Comparison of ENCODE assay signal across 12 cellular contexts in genomic region chr6:144335315-144335861, GRCh38. TPM values are rescaled to one million over a fixed set of nuclear protein-coding genes. Genes with fewer than 3 reads are reported as not detected.
A peak's percentile ranks its signal among the peaks of the same experiment; 100 is the strongest.
DNase-seq lines count a peak whose midpoint lies in the region; ATAC-seq and TF ChIP-seq lines count a peak whose summit lies in the region.
"Had no signal": no experiment of that assay in that cellular context is flagged by ENCODE, and none has a peak within 500 bp of the region (broad histone marks: within the 10 kb centered on the region; RNA-seq: fewer than 3 reads in every experiment).

No MANE protein-coding gene starts in this region.

- H3K4me3 Mint-ChIP-seq in WTC11 = peak overlapping the region; percentile 25; the same call in 1 of the 2 replicates
- peak overlapping the region; percentile 87 for H3K4me3 Mint-ChIP-seq in natural killer cell
- H3K4me3 Mint-ChIP-seq: neural progenitor cell had no signal

- ATAC-seq in HG03066 (IDR thresholded peaks at IDR 0.05; ENCODE audit: low read depth, unreplicated experiment) (peak; percentile 29), WTC11 (no peak), natural killer cell (no peak)

- in situ Hi-C loops in brain microvascular endothelial cell (cut with HindIII; ENCODE audit: low pct_ligation_motif_present, low sequenced_read_pairs) = no loop called here

- peak overlapping the region; percentile 62 for H3K27ac Mint-ChIP-seq in WTC11
- H3K27ac Mint-ChIP-seq in natural killer cell = peak overlapping the region; percentile 97 to 99
- H3K27ac Mint-ChIP-seq: neural progenitor cell had no signal

- no peaks in the 10 kb centered on the region for H3K27me3 ChIP-seq in brain microvascular endothelial cell (replicated peaks)
- H3K27me3 ChIP-seq: neural progenitor cell, tibial nerve had no signal

- intact Hi-C loops in natural killer cell (cut with micrococcal nuclease) = loop anchor here (2.0 kb wide), 3 partner anchors 15 to 49 kb away; no protein-coding TSS in a partner anchor

- TF ChIP-seq CTCF in WTC11 (IDR thresholded peaks at IDR 0.05) = no peak
- TF ChIP-seq CTCF in natural killer cell (IDR thresholded peaks at IDR 0.05) = no peak
- no peak for TF ChIP-seq CTCF in brain microvascular endothelial cell (IDR thresholded peaks at IDR 0.05; ENCODE audit: low read depth, low read length, missing control alignments)

- DNase-seq in NCI-H1417 (lab: John Stamatoyannopoulos, UW) (peak in 2 of 3 experiments; percentile 21 to 47), NCI-H1417 treated with DMSO at 0.1 percent for 48 hours (lab: John Stamatoyannopoulos, UW) (no peak), WTC11 (ENCODE audit: low spot score) (no peak), natural killer cell (no peak), hepatic stellate cell (ENCODE audit: low spot score) (no peak), NCI-H2196 treated with DMSO at 0.1 percent for 48 hours (lab: John Stamatoyannopoulos, UW; ENCODE audit: unreplicated experiment) (no peak), brain microvascular endothelial cell (no peak)
- DNase-seq: anterior cingulate cortex had no signal

- H3K36me3 Mint-ChIP-seq in WTC11 = no peaks in the 10 kb centered on the region
- H3K36me3 Mint-ChIP-seq in natural killer cell = no peaks in the 10 kb centered on the region

- POLR2A ChIA-PET in WTC11 (lab: Charles Lee) = interaction anchor here (1.5 kb wide), 1 partner anchor 29 kb away, joined by 3 read pairs; no protein-coding TSS in a partner anchor

- H3K27me3 Mint-ChIP-seq in WTC11 (ENCODE audit: low read depth) (no peaks in the 10 kb centered on the region), natural killer cell (ENCODE audit: low read depth in 2 of 2) (no peaks in the 10 kb centered on the region)

- H3K4me3 ChIP-seq in brain microvascular endothelial cell (ENCODE audit: low read depth, low read length) = no peak overlapping the region
- H3K4me3 ChIP-seq: K562, neural progenitor cell had no signal

- H3K9me3 Mint-ChIP-seq in WTC11 = no peaks in the 10 kb centered on the region
- no peaks in the 10 kb centered on the region for H3K9me3 Mint-ChIP-seq in natural killer cell
- H3K9me3 Mint-ChIP-seq: neural progenitor cell had no signal

- CTCF ChIA-PET in WTC11 (lab: Charles Lee) = no interaction called here

- no peaks in the 10 kb centered on the region for H3K36me3 ChIP-seq in brain microvascular endothelial cell (replicated peaks)
- H3K36me3 ChIP-seq: neural progenitor cell, tibial nerve had no signal

- H3K27ac ChIP-seq in brain microvascular endothelial cell = no peak overlapping the region
- H3K27ac ChIP-seq: neural progenitor cell had no signal

- H3K4me1 Mint-ChIP-seq in WTC11 (peaks cover 75% of the 10 kb centered on the region), natural killer cell (peaks cover 77 to 80% of the 10 kb centered on the region in 2 donors)

TF ChIP-seq in WTC11, 78 proteins besides CTCF, POLR2A, EP300 and RAD21:
- TF ChIP-seq, protein P1, sequence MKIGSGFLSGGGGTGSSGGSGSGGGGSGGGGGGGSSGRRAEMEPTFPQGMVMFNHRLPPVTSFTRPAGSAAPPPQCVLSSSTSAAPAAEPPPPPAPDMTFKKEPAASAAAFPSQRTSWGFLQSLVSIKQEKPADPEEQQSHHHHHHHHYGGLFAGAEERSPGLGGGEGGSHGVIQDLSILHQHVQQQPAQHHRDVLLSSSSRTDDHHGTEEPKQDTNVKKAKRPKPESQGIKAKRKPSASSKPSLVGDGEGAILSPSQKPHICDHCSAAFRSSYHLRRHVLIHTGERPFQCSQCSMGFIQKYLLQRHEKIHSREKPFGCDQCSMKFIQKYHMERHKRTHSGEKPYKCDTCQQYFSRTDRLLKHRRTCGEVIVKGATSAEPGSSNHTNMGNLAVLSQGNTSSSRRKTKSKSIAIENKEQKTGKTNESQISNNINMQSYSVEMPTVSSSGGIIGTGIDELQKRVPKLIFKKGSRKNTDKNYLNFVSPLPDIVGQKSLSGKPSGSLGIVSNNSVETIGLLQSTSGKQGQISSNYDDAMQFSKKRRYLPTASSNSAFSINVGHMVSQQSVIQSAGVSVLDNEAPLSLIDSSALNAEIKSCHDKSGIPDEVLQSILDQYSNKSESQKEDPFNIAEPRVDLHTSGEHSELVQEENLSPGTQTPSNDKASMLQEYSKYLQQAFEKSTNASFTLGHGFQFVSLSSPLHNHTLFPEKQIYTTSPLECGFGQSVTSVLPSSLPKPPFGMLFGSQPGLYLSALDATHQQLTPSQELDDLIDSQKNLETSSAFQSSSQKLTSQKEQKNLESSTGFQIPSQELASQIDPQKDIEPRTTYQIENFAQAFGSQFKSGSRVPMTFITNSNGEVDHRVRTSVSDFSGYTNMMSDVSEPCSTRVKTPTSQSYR (CRISPR knock-in tag; IDR thresholded peaks at IDR 0.05) = no peak
- no peak for TF ChIP-seq MXD4 (CRISPR knock-in tag; IDR thresholded peaks at IDR 0.05; ENCODE audit: borderline replicate concordance)

RNA-seq across cellular contexts. Expression of gene UTRN, which starts 50.3 kb away (rescaled TPM):
- total RNA-seq in WTC11 (2021) (125 to 127 TPM (median 125 TPM) in 3 replicates), natural killer cell (100 to 1,000 TPM; 584 to 715 (median 591) TPM)

Comparison
In these comparisons a context has a peak if more than half of its experiments do, and no peak if none do; other contexts are left out.
1. DNase-seq: peak in NCI-H1417 (2 of 3); none in NCI-H1417 treated with DMSO at 0.1 percent for 48 hours (single experiment), WTC11 (single experiment), natural killer cell (single experiment), hepatic stellate cell (single experiment), NCI-H2196 treated with DMSO at 0.1 percent for 48 hours (single experiment) and brain microvascular endothelial cell (single experiment).